In the genomic region with DNA sequence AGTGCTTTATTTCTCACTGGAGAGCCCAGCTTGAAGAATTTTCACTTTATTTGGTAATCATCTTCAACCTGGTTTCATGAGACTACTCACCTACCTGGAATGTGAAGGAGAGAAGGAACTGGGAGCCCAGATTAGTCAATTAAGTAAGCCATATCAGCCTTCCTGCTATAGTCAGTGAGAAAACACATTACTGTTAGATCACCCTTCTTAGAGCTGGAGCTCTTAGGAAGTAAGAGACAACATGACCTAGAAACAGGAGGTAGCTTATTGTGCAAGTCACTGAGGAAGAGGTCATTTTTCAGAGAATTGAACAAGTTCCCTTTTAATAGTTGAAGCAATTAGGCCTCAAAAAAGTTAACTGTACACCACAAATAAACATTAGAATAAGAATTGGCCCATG, we compare ENCODE assay signal across 12 cellular contexts. TPM values are rescaled to one million over a fixed set of nuclear protein-coding genes. Genes with fewer than 3 reads are reported as not detected.
A peak's percentile ranks its signal among the peaks of the same experiment; 100 is the strongest.
DNase-seq lines count a peak whose midpoint lies in the region; ATAC-seq, FAIRE-seq and TF ChIP-seq lines count a peak whose summit lies in the region.
"Had no signal": no experiment of that assay in that cellular context is flagged by ENCODE, and none has a peak within 500 bp of the region (broad histone marks: within the 10 kb centered on the region; RNA-seq: fewer than 3 reads in every experiment).

No MANE protein-coding gene starts in this region.

- H3K4me3 ChIP-seq in SK-N-SH (ENCODE audit: low read depth in 2 of 2, low read length in 1 of 2) = no peak overlapping the region
- no peak overlapping the region for H3K4me3 ChIP-seq in CD8-positive, alpha-beta memory T cell (ENCODE audit: low read length)
- H3K4me3 ChIP-seq: BLaER1 had no signal

- H3F3A ChIP-seq in SK-N-SH (replicated peaks; ENCODE audit: insufficient read depth) = peaks cover 12% of the 10 kb centered on the region

- peaks cover 11 to 67% (median 20%) of the 10 kb centered on the region in 3 donors for H3K36me3 Mint-ChIP-seq in CD8-positive, alpha-beta memory T cell

- ATAC-seq in left cardiac atrium (peak; percentile 53 to 96), Right ventricle myocardium superior (ENCODE audit: poor library complexity) (no peak)

- no peaks in the 10 kb centered on the region for H3K27me3 ChIP-seq in SK-N-SH (ENCODE audit: insufficient read depth)
- H3K27me3 ChIP-seq in CD8-positive, alpha-beta memory T cell (ENCODE audit: insufficient read depth, low read length, poor library complexity, severe bottlenecking) = no peaks in the 10 kb centered on the region
- H3K27me3 ChIP-seq: BLaER1 had no signal

- intact Hi-C loops in left cardiac atrium (cut with DNase I) = no loop called here
- intact Hi-C loops in Right ventricle myocardium superior (cut with DNase I) = no loop called here

- no peak for FAIRE-seq in urothelium cell line (lab: Jason Lieb, UNC)

- POLR2A ChIA-PET in SK-N-SH (lab: Yijun Ruan, JAX) = no interaction called here
- POLR2A ChIA-PET in CD8-positive, alpha-beta memory T cell (lab: Charles Lee) = no interaction called here

- CTCF ChIA-PET in SK-N-SH (lab: Yijun Ruan, JAX) = interaction anchor here (1.0 kb wide), 1 partner anchor 10 kb away, joined by 4 read pairs; no protein-coding TSS in a partner anchor
- CTCF ChIA-PET in CD8-positive, alpha-beta memory T cell (lab: Charles Lee) = no interaction called here

- no peak overlapping the region for H3K4me3 Mint-ChIP-seq in CD8-positive, alpha-beta memory T cell

- no peaks in the 10 kb centered on the region for H3K9me3 Mint-ChIP-seq in CD8-positive, alpha-beta memory T cell

- no peaks in the 10 kb centered on the region for H3K4me1 Mint-ChIP-seq in CD8-positive, alpha-beta memory T cell

- no peaks in the 10 kb centered on the region for H4K20me1 ChIP-seq in SK-N-SH (ENCODE audit: insufficient read depth)
- H4K20me1 ChIP-seq: BLaER1 had no signal

- H3K27ac ChIP-seq in SK-N-SH (ENCODE audit: low read depth in 2 of 2, low read length in 1 of 2) = peak overlapping the region in 1 of 2 experiments; percentile 29; a peak in 1 of 4 replicates
- no peak overlapping the region for H3K27ac ChIP-seq in CD8-positive, alpha-beta memory T cell (ENCODE audit: low read depth, low read length)
- H3K27ac ChIP-seq: BLaER1 had no signal

- no peak overlapping the region for H3K9ac ChIP-seq in SK-N-SH
- H3K9ac ChIP-seq: BLaER1 had no signal

- H3K4me2 ChIP-seq in SK-N-SH = peak overlapping the region; percentile 7; the same call in 1 of the 2 replicates
- H3K4me2 ChIP-seq: BLaER1 had no signal

- H3K27me3 Mint-ChIP-seq in CD8-positive, alpha-beta memory T cell = no peaks in the 10 kb centered on the region

- H3K4me1 ChIP-seq in SK-N-SH (ENCODE audit: control insufficient read depth in 1 of 2, insufficient read depth in 2 of 2, low read depth in 1 of 2, low read length in 1 of 2) = no peaks in the 10 kb centered on the region
- H3K4me1 ChIP-seq in CD8-positive, alpha-beta memory T cell (ENCODE audit: insufficient read depth, low read length) = no peaks in the 10 kb centered on the region
- H3K4me1 ChIP-seq: BLaER1 had no signal

- peaks cover 9 to 53% of the 10 kb centered on the region in 2 experiments for H3K36me3 ChIP-seq in SK-N-SH (replicated peaks in 1 of 2; ENCODE audit: control insufficient read depth in 1 of 2, insufficient read depth in 2 of 2, low read length in 1 of 2)
- H3K36me3 ChIP-seq in CD8-positive, alpha-beta memory T cell (ENCODE audit: insufficient read depth, low read length) = peaks cover 11% of the 10 kb centered on the region

- TF ChIP-seq CTCF in SK-N-SH (IDR thresholded peaks at IDR 0.05) = no peak

- no peak for TF ChIP-seq EP300 in SK-N-SH (IDR thresholded peaks at IDR 0.05; ENCODE audit: borderline replicate concordance in 1 of 2, low read depth in 1 of 2, low read length in 1 of 2)

- H3K79me2 ChIP-seq in SK-N-SH (ENCODE audit: insufficient read depth) = no peaks in the 10 kb centered on the region

- no peak for TF ChIP-seq RAD21 in SK-N-SH (IDR thresholded peaks at IDR 0.05; ENCODE audit: low read length)

- no peak for DNase-seq in left cardiac atrium
- no peak for DNase-seq in Right ventricle myocardium superior
- no peak for DNase-seq in SK-N-SH
- DNase-seq in glomerular endothelial cell (ENCODE audit: extremely low read depth, low read depth, low spot score) = peak; percentile 4
- peak; percentile 11 for DNase-seq in urothelium cell line (ENCODE audit: low spot score)
- no peak for DNase-seq in NCI-H82 (lab: John Stamatoyannopoulos, UW)
- DNase-seq in inferior parietal cortex (ENCODE audit: extremely low spot score) = no peak
- DNase-seq in CD8-positive, alpha-beta memory T cell = no peak
- DNase-seq: activated effector memory CD4-positive, alpha-beta T cell treated with anti-CD3 and anti-CD28 coated beads, Interleukin-2, amount 50 U/mL, for 16 hours; foreskin melanocyte; NCI-H1092 had no signal

- H3K27ac Mint-ChIP-seq in CD8-positive, alpha-beta memory T cell = no peak overlapping the region

- H2AFZ ChIP-seq in SK-N-SH (ENCODE audit: low read depth) = no peak overlapping the region

- no peaks in the 10 kb centered on the region for H3K9me2 ChIP-seq in SK-N-SH

- no peaks in the 10 kb centered on the region for H3K9me3 ChIP-seq in SK-N-SH
- H3K9me3 ChIP-seq in CD8-positive, alpha-beta memory T cell (ENCODE audit: low read length) = no peaks in the 10 kb centered on the region
- H3K9me3 ChIP-seq: BLaER1 had no signal

TF ChIP-seq in SK-N-SH, 30 proteins besides CTCF, POLR2A, EP300 and RAD21 (continues in another document):
- TF ChIP-seq, protein P1, sequence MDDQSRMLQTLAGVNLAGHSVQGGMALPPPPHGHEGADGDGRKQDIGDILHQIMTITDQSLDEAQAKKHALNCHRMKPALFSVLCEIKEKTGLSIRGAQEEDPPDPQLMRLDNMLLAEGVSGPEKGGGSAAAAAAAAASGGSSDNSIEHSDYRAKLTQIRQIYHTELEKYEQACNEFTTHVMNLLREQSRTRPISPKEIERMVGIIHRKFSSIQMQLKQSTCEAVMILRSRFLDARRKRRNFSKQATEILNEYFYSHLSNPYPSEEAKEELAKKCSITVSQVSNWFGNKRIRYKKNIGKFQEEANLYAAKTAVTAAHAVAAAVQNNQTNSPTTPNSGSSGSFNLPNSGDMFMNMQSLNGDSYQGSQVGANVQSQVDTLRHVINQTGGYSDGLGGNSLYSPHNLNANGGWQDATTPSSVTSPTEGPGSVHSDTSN (IDR thresholded peaks at IDR 0.05) = no peak
- TF ChIP-seq FOSL2 (IDR thresholded peaks at IDR 0.05; ENCODE audit: borderline replicate concordance, low read depth) (no peak), TAF1 (IDR thresholded peaks at IDR 0.05; ENCODE audit: borderline replicate concordance, low read depth, low read length) (no peak), RFX5 (IDR thresholded peaks at IDR 0.05; ENCODE audit: low read length) (no peak), TCF12 (IDR thresholded peaks at IDR 0.05) (no peak), POLR2AphosphoS5 (IDR thresholded peaks at IDR 0.05; ENCODE audit: low read depth, low read length) (no peak), ELF1 (IDR thresholded peaks at IDR 0.05) (no peak), JUND (IDR thresholded peaks at IDR 0.05) (no peak), FOXJ3 (CRISPR knock-in tag; IDR thresholded peaks at IDR 0.05) (no peak), CHD2 (IDR thresholded peaks at IDR 0.05; ENCODE audit: low read length, partially characterized antibody) (no peak)
- TF ChIP-seq, protein P2, sequence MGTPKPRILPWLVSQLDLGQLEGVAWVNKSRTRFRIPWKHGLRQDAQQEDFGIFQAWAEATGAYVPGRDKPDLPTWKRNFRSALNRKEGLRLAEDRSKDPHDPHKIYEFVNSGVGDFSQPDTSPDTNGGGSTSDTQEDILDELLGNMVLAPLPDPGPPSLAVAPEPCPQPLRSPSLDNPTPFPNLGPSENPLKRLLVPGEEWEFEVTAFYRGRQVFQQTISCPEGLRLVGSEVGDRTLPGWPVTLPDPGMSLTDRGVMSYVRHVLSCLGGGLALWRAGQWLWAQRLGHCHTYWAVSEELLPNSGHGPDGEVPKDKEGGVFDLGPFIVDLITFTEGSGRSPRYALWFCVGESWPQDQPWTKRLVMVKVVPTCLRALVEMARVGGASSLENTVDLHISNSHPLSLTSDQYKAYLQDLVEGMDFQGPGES (IDR thresholded peaks at IDR 0.05; ENCODE audit: low read depth, low read length) = no peak
- TF ChIP-seq, protein P3, sequence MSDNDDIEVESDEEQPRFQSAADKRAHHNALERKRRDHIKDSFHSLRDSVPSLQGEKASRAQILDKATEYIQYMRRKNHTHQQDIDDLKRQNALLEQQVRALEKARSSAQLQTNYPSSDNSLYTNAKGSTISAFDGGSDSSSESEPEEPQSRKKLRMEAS (IDR thresholded peaks at IDR 0.05; ENCODE audit: low read depth) = no peak
- TF ChIP-seq, protein P4, sequence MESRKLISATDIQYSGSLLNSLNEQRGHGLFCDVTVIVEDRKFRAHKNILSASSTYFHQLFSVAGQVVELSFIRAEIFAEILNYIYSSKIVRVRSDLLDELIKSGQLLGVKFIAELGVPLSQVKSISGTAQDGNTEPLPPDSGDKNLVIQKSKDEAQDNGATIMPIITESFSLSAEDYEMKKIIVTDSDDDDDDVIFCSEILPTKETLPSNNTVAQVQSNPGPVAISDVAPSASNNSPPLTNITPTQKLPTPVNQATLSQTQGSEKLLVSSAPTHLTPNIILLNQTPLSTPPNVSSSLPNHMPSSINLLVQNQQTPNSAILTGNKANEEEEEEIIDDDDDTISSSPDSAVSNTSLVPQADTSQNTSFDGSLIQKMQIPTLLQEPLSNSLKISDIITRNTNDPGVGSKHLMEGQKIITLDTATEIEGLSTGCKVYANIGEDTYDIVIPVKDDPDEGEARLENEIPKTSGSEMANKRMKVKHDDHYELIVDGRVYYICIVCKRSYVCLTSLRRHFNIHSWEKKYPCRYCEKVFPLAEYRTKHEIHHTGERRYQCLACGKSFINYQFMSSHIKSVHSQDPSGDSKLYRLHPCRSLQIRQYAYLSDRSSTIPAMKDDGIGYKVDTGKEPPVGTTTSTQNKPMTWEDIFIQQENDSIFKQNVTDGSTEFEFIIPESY (IDR thresholded peaks at IDR 0.05; ENCODE audit: borderline replicate concordance, low read depth) = no peak

RNA-seq across cellular contexts. Expression of a gene that starts 49.2 kb away (rescaled TPM):
- under 1 TPM in 1 of 2 donors, not detected in 1; 0.27 TPM for total RNA-seq in left cardiac atrium
- not detected for total RNA-seq in Right ventricle myocardium superior
- polyA plus RNA-seq in SK-N-SH (2012; rRNA removed) = 1.0 and 1.2 TPM in 2 replicates
- 0.17 and 0.30 TPM in 2 replicates for polyA plus RNA-seq in SK-N-SH (2012; cell fraction: cytosol; rRNA removed)
- polyA plus RNA-seq in SK-N-SH (2012; cell fraction: nucleus; rRNA removed) = 4.1 and 4.4 TPM in 2 replicates
- 0.23 TPM in 1 of 2 replicates, not detected in the other for total RNA-seq in glomerular endothelial cell
- total RNA-seq in CD8-positive, alpha-beta memory T cell = not detected
- polyA plus RNA-seq in CD8-positive, alpha-beta memory T cell = not detected

RNA-seq across cellular contexts. Expression of a gene that starts 54.0 kb away (rescaled TPM):
- total RNA-seq in left cardiac atrium (10 to 100 TPM; 15.4 to 17.6 TPM), Right ventricle myocardium superior (19.1 TPM), glomerular endothelial cell (50.9 TPM in 2 replicates)
- 54.2 and 62.3 TPM in 2 replicates for polyA plus RNA-seq in SK-N-SH (2012; rRNA removed)
- polyA plus RNA-seq in SK-N-SH (2012; cell fraction: cytosol; rRNA removed) = 34.6 and 47.4 TPM in 2 replicates
- 51.1 and 60.8 TPM in 2 replicates for polyA plus RNA-seq in SK-N-SH (2012; cell fraction: nucleus; rRNA removed)
- 10 to 100 TPM; 38.9 to 41.1 TPM for total RNA-seq in CD8-positive, alpha-beta memory T cell
- 26.1 TPM for polyA plus RNA-seq in CD8-positive, alpha-beta memory T cell

Comparison
In these comparisons a context has a peak if more than half of its experiments do, and no peak if none do; other contexts are left out.
1. DNase-seq: peak in glomerular endothelial cell (single experiment) and urothelium cell line (single experiment); none in left cardiac atrium (single experiment), Right ventricle myocardium superior (single experiment), SK-N-SH (single experiment), NCI-H82 (single experiment), inferior parietal cortex (single experiment) and CD8-positive, alpha-beta memory T cell (0 of 5).